Comparison of ENCODE assay signal across 2 cellular contexts in genomic region chr15:31464216-31465082, GRCh38.
TF ChIP-seq lines count a peak whose summit lies in the region.

No MANE protein-coding gene starts in this region.

TF ChIP-seq in A549, 52 proteins besides CTCF, POLR2A, EP300 and RAD21 (continued from another document):
- TF ChIP-seq HMGXB4 (CRISPR knock-in tag; IDR thresholded peaks at IDR 0.05; ENCODE audit: borderline replicate concordance): no peak
- no peak for TF ChIP-seq RNF2 (IDR thresholded peaks at IDR 0.05; ENCODE audit: borderline replicate concordance, low read depth)
- TF ChIP-seq PHF8 (IDR thresholded peaks at IDR 0.05; ENCODE audit: borderline replicate concordance, low read depth): no peak
- no peak for TF ChIP-seq FOSL2 (IDR thresholded peaks at IDR 0.05)
- TF ChIP-seq FOSL2 (CRISPR knock-in tag; IDR thresholded peaks at IDR 0.05): no peak
- no peak for TF ChIP-seq ZFP36 (IDR thresholded peaks at IDR 0.05; ENCODE audit: borderline replicate concordance, partially characterized antibody)
- TF ChIP-seq BHLHE40 (IDR thresholded peaks at IDR 0.05; ENCODE audit: low read depth, low read length): no peak
- TF ChIP-seq REST (IDR thresholded peaks at IDR 0.05): no peak
- TF ChIP-seq MAFK (IDR thresholded peaks at IDR 0.05; ENCODE audit: partially characterized antibody): no peak
- no peak for TF ChIP-seq RARB (CRISPR knock-in tag; IDR thresholded peaks at IDR 0.05)
- TF ChIP-seq MAZ (IDR thresholded peaks at IDR 0.05; ENCODE audit: borderline replicate concordance, low read depth, low read length): no peak
- no peak for TF ChIP-seq HES2 (IDR thresholded peaks at IDR 0.05)

TF ChIP-seq in GM12878, 131 proteins besides CTCF, POLR2A, EP300 and RAD21 (continued from another document):
- TF ChIP-seq ZBTB11 (CRISPR knock-in tag; IDR thresholded peaks at IDR 0.05) (no peak), SREBF1 (IDR thresholded peaks at IDR 0.05; ENCODE audit: low read length) (no peak), ATF7 (IDR thresholded peaks at IDR 0.05; ENCODE audit: low read depth) (no peak), PAX5 (IDR thresholded peaks at IDR 0.05; ENCODE audit: borderline replicate concordance, low read depth, low read length) (peak; percentile 23; the same call in 1 of the 2 replicates)
